Comparison of ENCODE assay signal across 2 cellular contexts in the genomic region with DNA sequence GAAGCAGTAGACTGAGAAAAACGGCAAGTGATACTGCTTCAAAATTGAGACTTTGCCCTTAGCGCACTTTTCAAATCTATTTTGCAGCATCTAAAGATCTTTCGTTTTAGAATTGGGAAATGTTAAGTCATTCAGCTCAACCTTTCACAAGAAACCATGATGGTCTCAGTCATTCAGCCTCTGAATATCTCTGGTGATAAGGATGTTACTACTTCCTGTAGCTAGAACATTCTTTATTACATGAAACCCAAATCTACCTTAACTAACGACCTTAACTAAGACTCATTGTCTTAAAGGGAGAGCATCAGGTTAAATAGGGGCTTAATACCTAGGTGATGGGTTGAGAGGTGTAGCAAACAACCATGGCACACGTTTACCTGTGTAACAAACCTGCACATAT.
TF ChIP-seq lines count a peak whose summit lies in the region.

No MANE protein-coding gene starts in this region.

TF ChIP-seq in A549, 52 proteins besides CTCF, POLR2A, EP300 and RAD21:
- TF ChIP-seq CEBPB (IDR thresholded peaks at IDR 0.05) (no peak), JUN (IDR thresholded peaks at IDR 0.05) (no peak), CBX8 (IDR thresholded peaks at IDR 0.05) (no peak), CHD4 (IDR thresholded peaks at IDR 0.05; ENCODE audit: borderline replicate concordance) (no peak), FOSL2 (IDR thresholded peaks at IDR 0.05) (no peak), FOSL2 (CRISPR knock-in tag; IDR thresholded peaks at IDR 0.05) (no peak), RARB (CRISPR knock-in tag; IDR thresholded peaks at IDR 0.05) (no peak), CHD2 (IDR thresholded peaks at IDR 0.05; ENCODE audit: low read length, partially characterized antibody) (no peak)
- TF ChIP-seq, protein P1, sequence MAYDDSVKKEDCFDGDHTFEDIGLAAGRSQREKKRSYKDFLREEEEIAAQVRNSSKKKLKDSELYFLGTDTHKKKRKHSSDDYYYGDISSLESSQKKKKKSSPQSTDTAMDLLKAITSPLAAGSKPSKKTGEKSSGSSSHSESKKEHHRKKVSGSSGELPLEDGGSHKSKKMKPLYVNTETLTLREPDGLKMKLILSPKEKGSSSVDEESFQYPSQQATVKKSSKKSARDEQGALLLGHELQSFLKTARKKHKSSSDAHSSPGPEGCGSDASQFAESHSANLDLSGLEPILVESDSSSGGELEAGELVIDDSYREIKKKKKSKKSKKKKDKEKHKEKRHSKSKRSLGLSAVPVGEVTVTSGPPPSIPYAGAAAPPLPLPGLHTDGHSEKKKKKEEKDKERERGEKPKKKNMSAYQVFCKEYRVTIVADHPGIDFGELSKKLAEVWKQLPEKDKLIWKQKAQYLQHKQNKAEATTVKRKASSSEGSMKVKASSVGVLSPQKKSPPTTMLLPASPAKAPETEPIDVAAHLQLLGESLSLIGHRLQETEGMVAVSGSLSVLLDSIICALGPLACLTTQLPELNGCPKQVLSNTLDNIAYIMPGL (CRISPR knock-in tag; IDR thresholded peaks at IDR 0.05; ENCODE audit: borderline replicate concordance), result no peak

TF ChIP-seq in H1, 55 proteins besides CTCF, POLR2A, EP300 and RAD21:
- TF ChIP-seq POU5F1 (IDR thresholded peaks at IDR 0.05; ENCODE audit: low read depth, low read length), result no peak
- no peak for TF ChIP-seq CBX5 (IDR thresholded peaks at IDR 0.05; ENCODE audit: low read depth, low read length)
- TF ChIP-seq, protein P2, sequence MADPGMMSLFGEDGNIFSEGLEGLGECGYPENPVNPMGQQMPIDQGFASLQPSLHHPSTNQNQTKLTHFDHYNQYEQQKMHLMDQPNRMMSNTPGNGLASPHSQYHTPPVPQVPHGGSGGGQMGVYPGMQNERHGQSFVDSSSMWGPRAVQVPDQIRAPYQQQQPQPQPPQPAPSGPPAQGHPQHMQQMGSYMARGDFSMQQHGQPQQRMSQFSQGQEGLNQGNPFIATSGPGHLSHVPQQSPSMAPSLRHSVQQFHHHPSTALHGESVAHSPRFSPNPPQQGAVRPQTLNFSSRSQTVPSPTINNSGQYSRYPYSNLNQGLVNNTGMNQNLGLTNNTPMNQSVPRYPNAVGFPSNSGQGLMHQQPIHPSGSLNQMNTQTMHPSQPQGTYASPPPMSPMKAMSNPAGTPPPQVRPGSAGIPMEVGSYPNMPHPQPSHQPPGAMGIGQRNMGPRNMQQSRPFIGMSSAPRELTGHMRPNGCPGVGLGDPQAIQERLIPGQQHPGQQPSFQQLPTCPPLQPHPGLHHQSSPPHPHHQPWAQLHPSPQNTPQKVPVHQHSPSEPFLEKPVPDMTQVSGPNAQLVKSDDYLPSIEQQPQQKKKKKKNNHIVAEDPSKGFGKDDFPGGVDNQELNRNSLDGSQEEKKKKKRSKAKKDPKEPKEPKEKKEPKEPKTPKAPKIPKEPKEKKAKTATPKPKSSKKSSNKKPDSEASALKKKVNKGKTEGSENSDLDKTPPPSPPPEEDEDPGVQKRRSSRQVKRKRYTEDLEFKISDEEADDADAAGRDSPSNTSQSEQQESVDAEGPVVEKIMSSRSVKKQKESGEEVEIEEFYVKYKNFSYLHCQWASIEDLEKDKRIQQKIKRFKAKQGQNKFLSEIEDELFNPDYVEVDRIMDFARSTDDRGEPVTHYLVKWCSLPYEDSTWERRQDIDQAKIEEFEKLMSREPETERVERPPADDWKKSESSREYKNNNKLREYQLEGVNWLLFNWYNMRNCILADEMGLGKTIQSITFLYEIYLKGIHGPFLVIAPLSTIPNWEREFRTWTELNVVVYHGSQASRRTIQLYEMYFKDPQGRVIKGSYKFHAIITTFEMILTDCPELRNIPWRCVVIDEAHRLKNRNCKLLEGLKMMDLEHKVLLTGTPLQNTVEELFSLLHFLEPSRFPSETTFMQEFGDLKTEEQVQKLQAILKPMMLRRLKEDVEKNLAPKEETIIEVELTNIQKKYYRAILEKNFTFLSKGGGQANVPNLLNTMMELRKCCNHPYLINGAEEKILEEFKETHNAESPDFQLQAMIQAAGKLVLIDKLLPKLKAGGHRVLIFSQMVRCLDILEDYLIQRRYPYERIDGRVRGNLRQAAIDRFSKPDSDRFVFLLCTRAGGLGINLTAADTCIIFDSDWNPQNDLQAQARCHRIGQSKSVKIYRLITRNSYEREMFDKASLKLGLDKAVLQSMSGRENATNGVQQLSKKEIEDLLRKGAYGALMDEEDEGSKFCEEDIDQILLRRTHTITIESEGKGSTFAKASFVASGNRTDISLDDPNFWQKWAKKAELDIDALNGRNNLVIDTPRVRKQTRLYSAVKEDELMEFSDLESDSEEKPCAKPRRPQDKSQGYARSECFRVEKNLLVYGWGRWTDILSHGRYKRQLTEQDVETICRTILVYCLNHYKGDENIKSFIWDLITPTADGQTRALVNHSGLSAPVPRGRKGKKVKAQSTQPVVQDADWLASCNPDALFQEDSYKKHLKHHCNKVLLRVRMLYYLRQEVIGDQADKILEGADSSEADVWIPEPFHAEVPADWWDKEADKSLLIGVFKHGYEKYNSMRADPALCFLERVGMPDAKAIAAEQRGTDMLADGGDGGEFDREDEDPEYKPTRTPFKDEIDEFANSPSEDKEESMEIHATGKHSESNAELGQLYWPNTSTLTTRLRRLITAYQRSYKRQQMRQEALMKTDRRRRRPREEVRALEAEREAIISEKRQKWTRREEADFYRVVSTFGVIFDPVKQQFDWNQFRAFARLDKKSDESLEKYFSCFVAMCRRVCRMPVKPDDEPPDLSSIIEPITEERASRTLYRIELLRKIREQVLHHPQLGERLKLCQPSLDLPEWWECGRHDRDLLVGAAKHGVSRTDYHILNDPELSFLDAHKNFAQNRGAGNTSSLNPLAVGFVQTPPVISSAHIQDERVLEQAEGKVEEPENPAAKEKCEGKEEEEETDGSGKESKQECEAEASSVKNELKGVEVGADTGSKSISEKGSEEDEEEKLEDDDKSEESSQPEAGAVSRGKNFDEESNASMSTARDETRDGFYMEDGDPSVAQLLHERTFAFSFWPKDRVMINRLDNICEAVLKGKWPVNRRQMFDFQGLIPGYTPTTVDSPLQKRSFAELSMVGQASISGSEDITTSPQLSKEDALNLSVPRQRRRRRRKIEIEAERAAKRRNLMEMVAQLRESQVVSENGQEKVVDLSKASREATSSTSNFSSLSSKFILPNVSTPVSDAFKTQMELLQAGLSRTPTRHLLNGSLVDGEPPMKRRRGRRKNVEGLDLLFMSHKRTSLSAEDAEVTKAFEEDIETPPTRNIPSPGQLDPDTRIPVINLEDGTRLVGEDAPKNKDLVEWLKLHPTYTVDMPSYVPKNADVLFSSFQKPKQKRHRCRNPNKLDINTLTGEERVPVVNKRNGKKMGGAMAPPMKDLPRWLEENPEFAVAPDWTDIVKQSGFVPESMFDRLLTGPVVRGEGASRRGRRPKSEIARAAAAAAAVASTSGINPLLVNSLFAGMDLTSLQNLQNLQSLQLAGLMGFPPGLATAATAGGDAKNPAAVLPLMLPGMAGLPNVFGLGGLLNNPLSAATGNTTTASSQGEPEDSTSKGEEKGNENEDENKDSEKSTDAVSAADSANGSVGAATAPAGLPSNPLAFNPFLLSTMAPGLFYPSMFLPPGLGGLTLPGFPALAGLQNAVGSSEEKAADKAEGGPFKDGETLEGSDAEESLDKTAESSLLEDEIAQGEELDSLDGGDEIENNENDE (IDR thresholded peaks at IDR 0.05; ENCODE audit: insufficient replicate concordance, low read length), result no peak
- TF ChIP-seq ASH2L (IDR thresholded peaks at IDR 0.05; ENCODE audit: low read length), result no peak
- TF ChIP-seq RBBP5 (IDR thresholded peaks at IDR 0.05; ENCODE audit: borderline replicate concordance, low read depth, low read length), result no peak
- no peak for TF ChIP-seq RFX5 (IDR thresholded peaks at IDR 0.05; ENCODE audit: borderline replicate concordance, low read depth, low read length)
- no peak for TF ChIP-seq HDAC2 (IDR thresholded peaks at IDR 0.05; ENCODE audit: borderline replicate concordance in 1 of 2, low read depth in 2 of 2, low read length in 2 of 2)
- TF ChIP-seq SUZ12 (IDR thresholded peaks at IDR 0.05; ENCODE audit: low read length), result no peak
- TF ChIP-seq KDM4A (IDR thresholded peaks at IDR 0.05; ENCODE audit: low read depth, low read length, severe bottlenecking), result no peak
- no peak for TF ChIP-seq SIX5 (IDR thresholded peaks at IDR 0.05; ENCODE audit: low read depth, low read length)
- TF ChIP-seq KDM5A (IDR thresholded peaks at IDR 0.05; ENCODE audit: low read length), result no peak
- TF ChIP-seq HDAC6 (IDR thresholded peaks at IDR 0.05; ENCODE audit: low read depth, low read length), result no peak
- no peak for TF ChIP-seq SAP30 (IDR thresholded peaks at IDR 0.05; ENCODE audit: insufficient read depth, insufficient replicate concordance, low read length)
